Comparison of ENCODE assay signal across 14 cellular contexts in the genomic region with DNA sequence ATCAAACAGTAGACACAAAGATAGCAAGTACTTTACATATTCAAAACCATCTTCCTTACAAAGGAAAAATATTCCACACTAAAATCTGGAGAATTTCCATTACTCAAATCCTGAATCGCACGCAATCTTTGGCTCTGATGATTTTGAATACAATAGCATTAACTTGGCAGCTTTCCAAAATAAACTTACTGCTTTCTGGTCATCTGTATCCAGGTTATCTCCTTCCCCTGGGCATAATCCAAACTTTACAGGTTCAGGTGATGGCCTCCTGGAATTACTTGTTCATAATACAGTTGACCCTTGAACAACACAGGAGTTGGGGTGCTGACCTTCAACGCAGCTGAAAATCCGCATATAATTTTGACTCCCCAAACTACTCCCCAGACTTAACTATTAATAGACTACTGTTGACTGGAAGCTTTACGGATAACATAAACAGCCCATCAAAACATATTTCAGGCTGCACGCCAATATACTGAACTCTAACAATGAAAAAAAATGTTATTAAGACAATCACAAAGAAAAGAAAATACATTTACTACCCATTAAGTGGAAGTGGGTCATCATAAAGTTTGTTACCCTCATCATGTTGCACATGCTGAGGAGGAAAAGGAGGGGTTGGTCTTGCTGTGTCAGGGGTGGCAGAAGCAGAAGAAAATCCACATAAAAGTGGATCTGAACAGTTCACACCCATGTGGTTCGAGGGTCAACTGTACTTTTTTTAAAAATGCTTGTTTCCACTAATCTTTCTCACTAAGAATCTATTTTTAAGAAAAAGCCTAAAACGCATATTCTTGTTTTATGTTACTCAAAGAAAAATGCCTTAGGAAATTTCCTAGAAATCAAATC. TPM values are rescaled to one million over a fixed set of nuclear protein-coding genes. Genes with fewer than 3 reads are reported as not detected.
DNase-seq lines count a peak whose midpoint lies in the region; ATAC-seq and TF ChIP-seq lines count a peak whose summit lies in the region.
"Had no signal": no experiment of that assay in that cellular context is flagged by ENCODE, and none has a peak within 500 bp of the region (broad histone marks: within the 10 kb centered on the region; RNA-seq: fewer than 3 reads in every experiment).

No MANE protein-coding gene starts in this region.

- H3K4me3 ChIP-seq in spleen: no peak overlapping the region
- H3K4me3 ChIP-seq: Peyer's patch had no signal

- H3K4me1 Mint-ChIP-seq in endothelial cell (ENCODE audit: unreplicated experiment): peaks cover 22% of the 10 kb centered on the region

- no peaks in the 10 kb centered on the region for H3K36me3 ChIP-seq in spleen
- H3K36me3 ChIP-seq: Peyer's patch had no signal

- H3K27ac Mint-ChIP-seq in endothelial cell (ENCODE audit: unreplicated experiment): peak overlapping the region; percentile 13
- no peak overlapping the region for H3K27ac Mint-ChIP-seq in activated naive CD4-positive, alpha-beta T cell treated with anti-CD3 and anti-CD28 coated beads, Interleukin-2, amount 50 U/mL, for 72 hours
- H3K27ac Mint-ChIP-seq: activated T-helper 2 cell treated with anti-CD3 and anti-CD28 coated beads, Interferon-gamma antibody, Interleukin-2, Interleukin-4, amounts not matched to agents 10 μg/mL and 5 μg/mL and 100 μg/mL, durations not matched to agents 14 hours and 24 hours and 36 hours; dendritic cell treated with granulocyte-macrophage colony-stimulating factor and Interleukin-4, amounts not matched to agents 40 ng/mL and 50 ng/mL, for 4 days had no signal

- intact Hi-C loops in spleen (cut with DNase I; ENCODE audit: low total_unique reads): no loop called here

- no peaks in the 10 kb centered on the region for H3K9me3 ChIP-seq in spleen
- H3K9me3 ChIP-seq: Peyer's patch had no signal

- H3K27me3 ChIP-seq in spleen (replicated peaks in 1 of 7): no peaks in the 10 kb centered on the region
- H3K27me3 ChIP-seq: Peyer's patch had no signal

- H3K9me3 Mint-ChIP-seq in endothelial cell (ENCODE audit: unreplicated experiment): no peaks in the 10 kb centered on the region
- no peaks in the 10 kb centered on the region for H3K9me3 Mint-ChIP-seq in activated naive CD4-positive, alpha-beta T cell treated with anti-CD3 and anti-CD28 coated beads, Interleukin-2, amount 50 U/mL, for 72 hours
- H3K9me3 Mint-ChIP-seq: activated T-helper 2 cell treated with anti-CD3 and anti-CD28 coated beads, Interferon-gamma antibody, Interleukin-2, Interleukin-4, amounts not matched to agents 10 μg/mL and 5 μg/mL and 100 μg/mL, durations not matched to agents 14 hours and 24 hours and 36 hours; dendritic cell treated with granulocyte-macrophage colony-stimulating factor and Interleukin-4, amounts not matched to agents 40 ng/mL and 50 ng/mL, for 4 days; naive B cell had no signal

- peak; percentile 84 for DNase-seq in NCI-H1105 (lab: John Stamatoyannopoulos, UW)
- DNase-seq in NCI-H69 (lab: John Stamatoyannopoulos, UW): peak; percentile 94
- no peak for DNase-seq in endothelial cell (ENCODE audit: low spot score)
- DNase-seq in spleen: no peak
- no peak for DNase-seq in NAMALWA (ENCODE audit: low spot score)
- no peak for DNase-seq in dedifferentiated amniotic fluid mesenchymal stem cell (ENCODE audit: extremely low spot score)
- DNase-seq in activated naive CD4-positive, alpha-beta T cell treated with anti-CD3 and anti-CD28 coated beads, Interleukin-2, amount 50 U/mL, for 72 hours (ENCODE audit: low spot score in 2 of 2): no peak
- DNase-seq: activated CD4-positive, CD25-positive, alpha-beta regulatory T cell treated with anti-CD3 and anti-CD28 coated beads, Interleukin-2, amount 50 U/mL, for 72 hours; naive B cell; Peyer's patch; stimulated activated naive CD4-positive, alpha-beta T cell had no signal

- TF ChIP-seq CTCF in endothelial cell (IDR thresholded peaks at IDR 0.05; ENCODE audit: unreplicated experiment) (no peak), spleen (IDR thresholded peaks at IDR 0.05 in 8 of 11, conservative IDR thresholded peaks at IDR 0.05 in 3 of 11) (no peak)

- no peak overlapping the region for H3K4me3 Mint-ChIP-seq in endothelial cell (ENCODE audit: unreplicated experiment)
- H3K4me3 Mint-ChIP-seq: dendritic cell treated with granulocyte-macrophage colony-stimulating factor and Interleukin-4, amounts not matched to agents 40 ng/mL and 50 ng/mL, for 4 days; naive B cell had no signal

- peaks cover 6 to 34% (median 22%) of the 10 kb centered on the region in 6 donors for H3K4me1 ChIP-seq in spleen

- no peaks in the 10 kb centered on the region for H3K36me3 Mint-ChIP-seq in endothelial cell (ENCODE audit: low read depth, unreplicated experiment)
- peaks cover 0 to 4% of the 10 kb centered on the region in 2 donors for H3K36me3 Mint-ChIP-seq in activated naive CD4-positive, alpha-beta T cell treated with anti-CD3 and anti-CD28 coated beads, Interleukin-2, amount 50 U/mL, for 72 hours

- peak overlapping the region in 6 of 8 donors; percentile 3 to 68 (median 16) for H3K27ac ChIP-seq in spleen

- ATAC-seq in activated naive CD4-positive, alpha-beta T cell treated with anti-CD3 and anti-CD28 coated beads, Interleukin-2, amount 50 U/mL, for 72 hours: no peak
- no peak for ATAC-seq in GM18517 (IDR thresholded peaks at IDR 0.05; ENCODE audit: unreplicated experiment)

- WGBS in spleen, 5 donors: 69 to 81% (median 70%) methylated on average over 8 of the region's 8 CpGs

- H3K27me3 Mint-ChIP-seq in endothelial cell (ENCODE audit: unreplicated experiment): no peaks in the 10 kb centered on the region
- H3K27me3 Mint-ChIP-seq: dendritic cell treated with granulocyte-macrophage colony-stimulating factor and Interleukin-4, amounts not matched to agents 40 ng/mL and 50 ng/mL, for 4 days; naive B cell had no signal

- no peak for TF ChIP-seq POLR2A in spleen (IDR thresholded peaks at IDR 0.05)

RNA-seq across cellular contexts. Expression of a gene that starts 6.5 kb away (rescaled TPM):
- total RNA-seq in endothelial cell (ENCODE audit: unreplicated experiment) (65.0 TPM), spleen (10 to 100 TPM; 19.7 to 32.7 (median 23.7) TPM)
- polyA plus RNA-seq in spleen: 1 to 10 TPM; 5.7 to 9.5 (median 7.6) TPM
- total RNA-seq in activated naive CD4-positive, alpha-beta T cell treated with anti-CD3 and anti-CD28 coated beads, Interleukin-2, amount 50 U/mL, for 72 hours: 10 to 100 TPM; 20.3 to 32.1 TPM

Comparison
In these comparisons a context has a peak if more than half of its experiments do, and no peak if none do; other contexts are left out.
1. DNase-seq: peak in NCI-H1105 (single experiment) and NCI-H69 (single experiment); none in endothelial cell (single experiment), spleen (single experiment), NAMALWA (single experiment), dedifferentiated amniotic fluid mesenchymal stem cell (single experiment) and activated naive CD4-positive, alpha-beta T cell treated with anti-CD3 and anti-CD28 coated beads, Interleukin-2, amount 50 U/mL, for 72 hours (0 of 2).